ENCODE assay signal across 21 cellular contexts in genomic region chr6:3745566-3746118, GRCh38. TPM values are rescaled to one million over a fixed set of nuclear protein-coding genes. Genes with fewer than 3 reads are reported as not detected.
DNase-seq lines count a peak whose midpoint lies in the region; ATAC-seq, FAIRE-seq and TF ChIP-seq lines count a peak whose summit lies in the region.
"Had no signal": no experiment of that assay in that cellular context is flagged by ENCODE, and none has a peak within 500 bp of the region (broad histone marks: within the 10 kb centered on the region; RNA-seq: fewer than 3 reads in every experiment).

No MANE protein-coding gene starts in this region.

- DNase-seq in breast epithelium (ENCODE audit: low spot score in 2 of 2), result no peak
- DNase-seq in MCF 10A (ENCODE audit: unreplicated experiment), result no peak
- DNase-seq in H1 (ENCODE audit: low read depth in 1 of 2, low spot score in 2 of 2), result no peak
- peak; percentile 62 for DNase-seq in osteoblast (ENCODE audit: insufficient read length, low spot score, missing footprints)
- peak; percentile 3 for DNase-seq in transverse colon
- DNase-seq in stimulated activated CD4-positive, alpha-beta T cell treated with anti-CD3 and anti-CD28 coated beads, Interleukin-2, amount 100 ng/mL, for 48 hours, result no peak
- DNase-seq: 8988T; activated CD8-positive, alpha-beta memory T cell treated with anti-CD3 and anti-CD28 coated beads, Interleukin-2, amount 10 ng/mL, durations not matched to agents 7 days and 5 days; activated effector memory CD4-positive, alpha-beta T cell treated with anti-CD3 and anti-CD28 coated beads, Interleukin-2, amount 50 U/mL, for 16 hours; cortex of kidney; DMS79 treated with DMSO at 0.1 percent for 48 hours; MV-4-11; NCI-H2081 treated with DMSO at 0.1 percent for 48 hours; NCI-H526; stimulated activated CD4-positive, alpha-beta T cell treated with anti-CD3 and anti-CD28 coated beads, Interleukin-15, amount 100 ng/mL, for 24 hours; substantia nigra had no signal

- no peak for TF ChIP-seq POLR2A in breast epithelium (IDR thresholded peaks at IDR 0.05)
- TF ChIP-seq POLR2A in H1 (IDR thresholded peaks at IDR 0.05; ENCODE audit: control extremely low read depth in 1 of 2, low read depth in 2 of 2, low read length in 2 of 2), result no peak
- no peak for TF ChIP-seq POLR2A in transverse colon (IDR thresholded peaks at IDR 0.05)

- H3K23me2 ChIP-seq in H1 (ENCODE audit: low read depth, low read length), result peaks cover 6% of the 10 kb centered on the region; the same call in 1 of the 2 replicates

- H2AK5ac ChIP-seq in H1 (ENCODE audit: low read depth, low read length), result no peak overlapping the region

- no peak overlapping the region for H4K91ac ChIP-seq in H1 (replicated peaks; ENCODE audit: insufficient read length, low read length)

- no peak overlapping the region for H3K27ac Mint-ChIP-seq in MCF 10A (ENCODE audit: low read depth, unreplicated experiment)
- H3K27ac Mint-ChIP-seq: activated CD8-positive, alpha-beta memory T cell treated with anti-CD3 and anti-CD28 coated beads, Interleukin-2, amount 10 ng/mL, durations not matched to agents 7 days and 5 days had no signal

- no peak overlapping the region for H3K56ac ChIP-seq in H1 (replicated peaks; ENCODE audit: insufficient read length, low read depth, low read length)

- H3K9me3 Mint-ChIP-seq in MCF 10A (ENCODE audit: unreplicated experiment), result no peaks in the 10 kb centered on the region

- in situ Hi-C loops in transverse colon (cut with MboI; ENCODE audit: low pct_ligation_motif_present in 1 of 4, low pct_unique_long_range_greater_than_20kb in 1 of 4, low sequenced_read_pairs in 3 of 4), result loop anchor here (5.0 to 25.0 kb wide), 8 partner anchors 187 to 633 kb away; partner anchors contain the start of genes BPHL (in 2 of the 4), ECI2 (in 1 of the 4) and SLC22A23 (in 1 of the 4)

- H3K4me3 ChIP-seq in breast epithelium (no peak overlapping the region), H1 (ENCODE audit: extremely low read depth in 1 of 4, insufficient read depth in 2 of 4, low read depth in 3 of 4, low read length in 4 of 4) (no peak overlapping the region), osteoblast (ENCODE audit: insufficient read depth, low read length) (no peak overlapping the region), transverse colon (no peak overlapping the region)
- H3K4me3 ChIP-seq: hepatocyte had no signal

- no peak overlapping the region for H2BK15ac ChIP-seq in H1 (ENCODE audit: low read length)

- H3K4me1 Mint-ChIP-seq in MCF 10A (ENCODE audit: insufficient read depth, unreplicated experiment), result peaks cover 50% of the 10 kb centered on the region

- TF ChIP-seq CTCF in breast epithelium (IDR thresholded peaks at IDR 0.05) (no peak), MCF 10A (IDR thresholded peaks at IDR 0.05; ENCODE audit: unreplicated experiment) (no peak), H1 (IDR thresholded peaks at IDR 0.05; ENCODE audit: control extremely low read depth in 1 of 3, insufficient read depth in 1 of 3, low read depth in 1 of 3, low read length in 3 of 3) (no peak), osteoblast (IDR thresholded peaks at IDR 0.05; ENCODE audit: extremely low read depth, low read depth, low read length) (no peak), transverse colon (IDR thresholded peaks at IDR 0.05) (no peak)

- peaks cover 0 to 2% of the 10 kb centered on the region in 2 experiments for H4K20me1 ChIP-seq in H1 (replicated peaks in 1 of 2; ENCODE audit: control insufficient read depth in 1 of 2, insufficient read depth in 2 of 2, low read length in 2 of 2)
- peaks cover 94% of the 10 kb centered on the region for H4K20me1 ChIP-seq in osteoblast (ENCODE audit: insufficient read depth, low read length)

- CTCF ChIA-PET in MCF 10A (lab: Yijun Ruan, JAX), result interaction anchor here (0.6 to 4.5 kb wide), 12 partner anchors 51 to 606 kb away, joined by 3 to 41 read pairs (median 4); partner anchors contain the start of gene FAM50B
- CTCF ChIA-PET in H1 (lab: Charles Lee; ENCODE audit: partially characterized antibody), result interaction anchor here (0.8 to 8.8 kb wide), 24 partner anchors 10 to 465 kb away, joined by 3 to 82 read pairs (median 4); partner anchors contain the start of gene FAM50B

- no peak overlapping the region for H3K4me3 Mint-ChIP-seq in MCF 10A (ENCODE audit: unreplicated experiment)
- H3K4me3 Mint-ChIP-seq: activated CD8-positive, alpha-beta memory T cell treated with anti-CD3 and anti-CD28 coated beads, Interleukin-2, amount 10 ng/mL, durations not matched to agents 7 days and 5 days had no signal

- peak overlapping the region; percentile 63; the same call in 1 of the 2 replicates for H2BK12ac ChIP-seq in H1 (ENCODE audit: low read depth, low read length)

- H3K9ac ChIP-seq in H1 (replicated peaks in 1 of 4; ENCODE audit: extremely low read depth in 1 of 4, low read depth in 3 of 4, low read length in 3 of 4), result no peak overlapping the region
- H3K9ac ChIP-seq: parathyroid adenoma had no signal

- 82% methylated on average over 4 of the region's 4 CpGs; no CpG with 5 or more reads in 1 of the 2 experiments for WGBS in H1 (ENCODE audit: extremely low coverage in 1 of 2, insufficient coverage in 1 of 2, insufficient read length in 1 of 2, insufficient replicate concordance in 2 of 2, low coverage in 1 of 2, low lambda C conversion rate in 2 of 2, missing lambda C conversion rate in 1 of 2), 2 experiments
- 87% methylated on average over 4 of the region's 4 CpGs; no CpG with 5 or more reads in 1 of the 2 donors for WGBS in transverse colon (ENCODE audit: low coverage in 1 of 2), 2 donors

- H2BK20ac ChIP-seq in H1 (ENCODE audit: low read length), result no peak overlapping the region

- no peaks in the 10 kb centered on the region for H3K27me3 Mint-ChIP-seq in MCF 10A (ENCODE audit: insufficient read depth, unreplicated experiment)

- no peak for TF ChIP-seq RAD21 in H1 (IDR thresholded peaks at IDR 0.05 in 1 of 2, conservative IDR thresholded peaks at IDR 0.05 in 1 of 2; ENCODE audit: low read depth in 2 of 2, low read length in 2 of 2)

- H3K4me2 ChIP-seq in H1 (ENCODE audit: insufficient read depth in 1 of 2, low read depth in 2 of 2, low read length in 2 of 2) (no peak overlapping the region), osteoblast (ENCODE audit: insufficient read depth, low read length) (peak overlapping the region; percentile 98)
- H3K4me2 ChIP-seq: hepatocyte had no signal

- H3K14ac ChIP-seq in H1 (ENCODE audit: insufficient read length), result no peak overlapping the region

- no peak for FAIRE-seq in H1 (lab: Jason Lieb, UNC)
- FAIRE-seq: RCC 7860 had no signal

- H2AFZ ChIP-seq in H1 (ENCODE audit: low read length), result no peak overlapping the region
- H2AFZ ChIP-seq in osteoblast (ENCODE audit: low read length), result no peak overlapping the region
- H2AFZ ChIP-seq: hepatocyte, parathyroid adenoma had no signal

- H3K36me3 ChIP-seq in breast epithelium, result no peaks in the 10 kb centered on the region
- no peaks in the 10 kb centered on the region for H3K36me3 ChIP-seq in H1 (ENCODE audit: control insufficient read depth in 2 of 4, insufficient read depth in 4 of 4, low read length in 3 of 4)
- peaks cover 67% of the 10 kb centered on the region for H3K36me3 ChIP-seq in osteoblast (ENCODE audit: insufficient read depth, low read length)
- no peaks in the 10 kb centered on the region for H3K36me3 ChIP-seq in transverse colon

- H4K5ac ChIP-seq in H1 (ENCODE audit: insufficient read length, low read depth, low read length), result no peak overlapping the region

- TF ChIP-seq EP300 in H1 (IDR thresholded peaks at IDR 0.05; ENCODE audit: borderline replicate concordance in 1 of 2, low read depth in 2 of 2, low read length in 2 of 2), result no peak
- no peak for TF ChIP-seq EP300 in transverse colon (IDR thresholded peaks at IDR 0.05; ENCODE audit: low read depth)

- no peak for ATAC-seq in GM18870 (IDR thresholded peaks at IDR 0.05; ENCODE audit: unreplicated experiment)
- no peak for ATAC-seq in HG02588 (IDR thresholded peaks at IDR 0.05; ENCODE audit: unreplicated experiment)
- ATAC-seq: activated CD8-positive, alpha-beta memory T cell treated with anti-CD3 and anti-CD28 coated beads, Interleukin-2, amount 10 ng/mL, durations not matched to agents 7 days and 5 days had no signal

- H3K9me3 ChIP-seq in breast epithelium (no peaks in the 10 kb centered on the region), H1 (ENCODE audit: insufficient read depth in 2 of 2, low read depth in 1 of 2, low read length in 1 of 2) (no peaks in the 10 kb centered on the region), osteoblast (ENCODE audit: low read depth, low read length) (no peaks in the 10 kb centered on the region), transverse colon (no peaks in the 10 kb centered on the region)

- no peaks in the 10 kb centered on the region for H3K79me1 ChIP-seq in H1 (ENCODE audit: low read depth, low read length)

- peaks cover 8 to 14% of the 10 kb centered on the region in 2 donors for H3K4me1 ChIP-seq in breast epithelium
- peaks cover 0 to 11% (median 8%) of the 10 kb centered on the region in 4 experiments; a peak in 6 of 7 replicates for H3K4me1 ChIP-seq in H1 (replicated peaks in 1 of 4; ENCODE audit: control insufficient read depth in 3 of 4, insufficient read depth in 4 of 4, low read length in 3 of 4)
- peaks cover 78% of the 10 kb centered on the region for H3K4me1 ChIP-seq in osteoblast (ENCODE audit: insufficient read depth, low read length)
- H3K4me1 ChIP-seq in transverse colon, result peaks cover 16 to 73% (median 55%) of the 10 kb centered on the region in 4 donors

- H3K27me3 ChIP-seq in breast epithelium, result no peaks in the 10 kb centered on the region
- peaks cover 3 to 19% (median 13%) of the 10 kb centered on the region in 4 experiments for H3K27me3 ChIP-seq in H1 (replicated peaks in 1 of 4; ENCODE audit: control insufficient read depth in 3 of 4, extremely low read depth in 1 of 4, insufficient read depth in 3 of 4, low read length in 3 of 4)
- H3K27me3 ChIP-seq in osteoblast (ENCODE audit: insufficient read depth, low read length), result no peaks in the 10 kb centered on the region
- H3K27me3 ChIP-seq in transverse colon, result peaks cover 8% of the 10 kb centered on the region
- H3K27me3 ChIP-seq: hepatocyte had no signal

- no peak overlapping the region for H3K23ac ChIP-seq in H1 (ENCODE audit: insufficient read length)

- peaks cover 7% of the 10 kb centered on the region for H3K36me3 Mint-ChIP-seq in MCF 10A (ENCODE audit: insufficient read depth, unreplicated experiment)
- H3K36me3 Mint-ChIP-seq: activated CD8-positive, alpha-beta memory T cell treated with anti-CD3 and anti-CD28 coated beads, Interleukin-2, amount 10 ng/mL, durations not matched to agents 7 days and 5 days had no signal

- POLR2A ChIA-PET in MCF 10A (lab: Yijun Ruan, JAX) (interaction anchor here (0.6 to 1.2 kb wide), 4 partner anchors 36 to 287 kb away, joined by 3 read pairs; no protein-coding TSS in a partner anchor), H1 (lab: Charles Lee; ENCODE audit: partially characterized antibody) (interaction anchor here (0.6 kb wide), 2 partner anchors 82 to 84 kb away, joined by 3 read pairs; no protein-coding TSS in a partner anchor)

- no peak overlapping the region for H2BK120ac ChIP-seq in H1 (replicated peaks; ENCODE audit: low read depth, low read length)

- intact Hi-C loops in breast epithelium (cut with DNase I; ENCODE audit: low total_unique reads), result loop anchor here (5.0 to 10.0 kb wide), 2 partner anchors 182 to 249 kb away; no protein-coding TSS in a partner anchor
- intact Hi-C loops in MCF 10A (cut with micrococcal nuclease), result no loop called here
- intact Hi-C loops in transverse colon (cut with DNase I; ENCODE audit: low total_unique reads), result loop anchor here (5.0 kb wide), 1 partner anchor 82 kb away; no protein-coding TSS in a partner anchor

- no peak overlapping the region for H2BK5ac ChIP-seq in H1 (ENCODE audit: low read depth, low read length)

- no peak overlapping the region for H4K8ac ChIP-seq in H1 (ENCODE audit: extremely low read depth, insufficient read depth, low read length)

- no peak overlapping the region for H3K18ac ChIP-seq in H1 (ENCODE audit: extremely low read depth, low read length)

- H3K27ac ChIP-seq in breast epithelium, result peak overlapping the region; percentile 64 to 75
- no peak overlapping the region for H3K27ac ChIP-seq in H1 (ENCODE audit: low read depth, low read length)
- peak overlapping the region; percentile 38 for H3K27ac ChIP-seq in osteoblast (ENCODE audit: low read depth, low read length)
- H3K27ac ChIP-seq in transverse colon, result peak overlapping the region in 1 of 4 donors; percentile 14
- H3K27ac ChIP-seq: hepatocyte, parathyroid adenoma had no signal

- H3K4ac ChIP-seq in H1 (replicated peaks; ENCODE audit: insufficient read length, low read depth, low read length), result no peak overlapping the region

- BruUV-seq in MCF 10A (replicated peaks; lab: Mats Ljungman, UMichigan), result no TSS peak

- no peaks in the 10 kb centered on the region for H3K79me2 ChIP-seq in H1 (ENCODE audit: control insufficient read depth in 1 of 2, insufficient read depth in 2 of 2, low read length in 2 of 2)
- peaks cover 100% of the 10 kb centered on the region for H3K79me2 ChIP-seq in osteoblast (ENCODE audit: insufficient read depth, low read length)

RNA-seq across cellular contexts. Expression of gene PXDC1, which starts 5.9 kb away (rescaled TPM):
- total RNA-seq in breast epithelium (100 to 1,000 TPM in 1 of 3 donors, 10 to 100 TPM in 2; 86.2 to 122 (median 88.0) TPM), MCF 10A (2022) (48.1 and 51.4 TPM in 2 replicates), osteoblast (144 and 161 TPM in 2 replicates), transverse colon (10 to 100 TPM; 14.6 to 85.4 (median 44.3) TPM)
- total RNA-seq in H1 (2021; fragmentation: NEBNext Ultra II Directional; extraction: Animal tissue kit (Norgen Biotek cat#: 25700)), result 1.7 TPM in 2 replicates
- 2.0 and 2.1 TPM in 2 replicates for polyA plus RNA-seq in H1 (2011; rRNA removed)
- 1.1 TPM for polyA plus RNA-seq in H1 (2011; cell fraction: cytosol; rRNA removed)
- polyA plus RNA-seq in H1 (2011; cell fraction: nucleus; rRNA removed), result 1.6 TPM
- 2.2 to 3.2 TPM (median 2.6 TPM) in 4 replicates for polyA plus RNA-seq in H1 (2012, experiment 1 of 2)
- 3.2 TPM for polyA plus RNA-seq in H1 (2012, experiment 2 of 2)
- 1.5 TPM for polyA plus RNA-seq in H1 (2013, experiment 1 of 2)
- polyA plus RNA-seq in H1 (2013, experiment 2 of 2), result 1.6 TPM
- polyA minus RNA-seq in H1 (2011; rRNA and poly(A)+ RNA removed), result 0.95 and 1.1 TPM in 2 replicates
- polyA minus RNA-seq in H1 (2011; cell fraction: cytosol; rRNA and poly(A)+ RNA removed), result 1.8 TPM
- 1.9 TPM for polyA minus RNA-seq in H1 (2011; cell fraction: nucleus; rRNA and poly(A)+ RNA removed)

Comparison
In these comparisons a context has a peak if more than half of its experiments do, and no peak if none do; other contexts are left out.
1. DNase-seq: peak in osteoblast (single experiment) and transverse colon (single experiment); none in breast epithelium (0 of 2), MCF 10A (single experiment), H1 (0 of 2) and stimulated activated CD4-positive, alpha-beta T cell treated with anti-CD3 and anti-CD28 coated beads, Interleukin-2, amount 100 ng/mL, for 48 hours (0 of 2).